Comparison of ENCODE assay signal across 21 cellular contexts in the genomic region with DNA sequence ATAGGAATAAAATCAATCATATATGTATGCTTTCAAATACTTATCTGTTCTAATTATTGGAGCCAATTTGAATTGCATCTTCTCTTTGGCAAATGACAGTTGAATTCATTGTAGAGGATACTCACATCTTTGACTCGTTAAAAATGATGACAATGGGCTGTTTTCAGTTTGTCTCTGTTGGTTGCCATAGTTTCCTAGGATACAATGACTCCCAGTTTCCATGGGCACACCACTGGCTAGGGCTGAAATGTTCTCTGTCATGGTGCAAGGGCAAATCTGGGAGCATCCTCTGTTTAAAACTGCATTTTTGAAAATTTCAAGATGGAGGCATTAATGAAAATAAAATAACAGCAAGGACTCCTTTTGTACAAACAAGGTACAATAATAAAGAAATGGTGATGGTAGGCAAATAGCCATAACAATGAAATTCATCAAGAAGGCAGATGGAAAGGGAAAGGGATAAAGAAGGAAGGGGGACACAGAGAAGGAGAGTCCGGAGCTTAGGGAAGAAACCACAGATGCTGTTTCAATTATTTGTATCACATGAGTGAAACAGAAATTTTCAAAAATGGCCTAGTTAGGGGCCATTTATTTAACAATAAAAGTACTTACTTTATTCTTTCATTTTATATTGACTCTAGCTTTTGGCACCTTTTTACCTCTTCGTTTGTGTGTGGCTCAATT.
DNase-seq lines count a peak whose midpoint lies in the region; ATAC-seq and TF ChIP-seq lines count a peak whose summit lies in the region.
"Had no signal": no experiment of that assay in that cellular context is flagged by ENCODE, and none has a peak within 500 bp of the region (broad histone marks: within the 10 kb centered on the region; RNA-seq: fewer than 3 reads in every experiment).

No MANE protein-coding gene starts in this region.

- no peaks in the 10 kb centered on the region for H3K9me3 ChIP-seq in ectodermal cell (ENCODE audit: control insufficient read depth, low read length)

- H3K4me3 ChIP-seq in ectodermal cell (ENCODE audit: insufficient read depth, low read depth, low read length) (no peak overlapping the region), brain microvascular endothelial cell (ENCODE audit: low read depth, low read length) (no peak overlapping the region)

- no peak for ATAC-seq in GM21529 (IDR thresholded peaks at IDR 0.05; ENCODE audit: unreplicated experiment)
- ATAC-seq in GM18519 (IDR thresholded peaks at IDR 0.05; ENCODE audit: low FRiP score, unreplicated experiment) = no peak
- ATAC-seq: left ventricle myocardium superior; stimulated activated naive B cell treated with anti-CD40 and anti-IgM and Interleukin-4, amounts not matched to agents 10 μg/mL and 1 μg/mL and 100 μg/mL, for 72 hours had no signal

- no peaks in the 10 kb centered on the region for H3K4me1 ChIP-seq in ectodermal cell (ENCODE audit: control insufficient read depth, insufficient read depth, low read length)

- no peak for TF ChIP-seq CTCF in brain microvascular endothelial cell (IDR thresholded peaks at IDR 0.05; ENCODE audit: low read depth, low read length, missing control alignments)

- DNase-seq in DMS53 (lab: John Stamatoyannopoulos, UW) = peak; percentile 61
- no peak for DNase-seq in DMS53 treated with DMSO at 0.1 percent for 48 hours (lab: John Stamatoyannopoulos, UW; ENCODE audit: unreplicated experiment)
- DNase-seq in left kidney (ENCODE audit: low read depth, low spot score) = peak; percentile 27
- peak; percentile 60 for DNase-seq in retina
- no peak for DNase-seq in brain microvascular endothelial cell
- DNase-seq: 8988T; activated CD4-positive, alpha-beta memory T cell treated with anti-CD3 and anti-CD28 coated beads for 36 hours; activated naive CD4-positive, alpha-beta T cell treated with anti-CD3 and anti-CD28 coated beads, Interleukin-2, amount 50 U/mL, for 16 hours; activated T-cell treated with anti-CD3 and anti-CD28 coated beads, Interleukin-2, amount 50 U/mL, for 1 hour; dermis blood vessel endothelial cell; left ventricle myocardium superior; NCI-H1048; NCI-H2171; NK-92 treated with Interleukin-12 subunit alpha and Interleukin-12 subunit beta, amount 100 ng/mL, for 24 hours; stimulated activated naive B cell treated with anti-CD40 and anti-IgM and Interleukin-4, amounts not matched to agents 10 μg/mL and 1 μg/mL and 100 μg/mL, for 72 hours had no signal

- H3K36me3 ChIP-seq in ectodermal cell (ENCODE audit: control insufficient read depth, insufficient read depth, low read length) (no peaks in the 10 kb centered on the region), brain microvascular endothelial cell (replicated peaks) (no peaks in the 10 kb centered on the region)

- H3K27ac ChIP-seq in ectodermal cell (ENCODE audit: insufficient read depth, low read depth, low read length, poor library complexity, severe bottlenecking) = peak overlapping the region; percentile 47
- H3K27ac ChIP-seq in brain microvascular endothelial cell = no peak overlapping the region
- H3K27ac ChIP-seq: HL-60, KMS-11, RWPE1 had no signal

- H3K27me3 ChIP-seq in ectodermal cell (ENCODE audit: control insufficient read depth, insufficient read depth, low read length, poor library complexity, severe bottlenecking) = no peaks in the 10 kb centered on the region
- no peaks in the 10 kb centered on the region for H3K27me3 ChIP-seq in brain microvascular endothelial cell (replicated peaks)

- in situ Hi-C loops in brain microvascular endothelial cell (cut with HindIII; ENCODE audit: low pct_ligation_motif_present, low sequenced_read_pairs) = no loop called here

- WGBS in ectodermal cell, 2 experiments = 59 to 73% methylated on average over 3 of the region's 3 CpGs

Comparison
In these comparisons a context has a peak if more than half of its experiments do, and no peak if none do; other contexts are left out.
1. DNase-seq: peak in DMS53 (single experiment), left kidney (single experiment) and retina (single experiment); none in DMS53 treated with DMSO at 0.1 percent for 48 hours (single experiment) and brain microvascular endothelial cell (single experiment).